In the genomic region with DNA sequence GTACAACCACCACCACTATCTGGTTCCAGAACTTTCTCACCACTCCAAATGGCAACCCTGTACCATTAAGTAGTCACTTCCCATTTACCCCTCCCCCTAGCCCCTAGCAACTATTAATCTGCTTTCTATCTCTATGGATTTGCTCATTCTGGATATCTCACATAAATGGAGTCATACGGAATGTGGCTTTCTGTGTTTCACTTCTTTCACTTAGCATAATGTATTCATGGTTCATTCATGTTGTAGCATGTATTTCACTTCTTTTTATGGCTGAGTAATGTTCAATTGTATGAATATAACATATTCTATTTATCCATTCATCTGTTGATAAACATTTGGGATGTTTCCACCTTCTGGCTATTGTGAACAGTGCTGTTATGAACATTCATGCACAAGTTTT, we compare ENCODE assay signal across 28 cellular contexts.
"Had no signal": no experiment of that assay in that cellular context is flagged by ENCODE, and none has a peak within 500 bp of the region (broad histone marks: within the 10 kb centered on the region; RNA-seq: fewer than 3 reads in every experiment).

No MANE protein-coding gene starts in this region.

- H3K4me3 ChIP-seq: colonic mucosa, esophagus squamous epithelium, lower lobe of right lung, smooth muscle cell, suprapubic skin, upper lobe of left lung had no signal

- H3K27ac ChIP-seq: colonic mucosa, esophagus squamous epithelium, lower lobe of right lung, neutrophil, parathyroid adenoma, suprapubic skin, upper lobe of left lung had no signal

- H3K9me3 Mint-ChIP-seq: dendritic cell treated with granulocyte-macrophage colony-stimulating factor and Interleukin-4, amounts not matched to agents 40 ng/mL and 50 ng/mL, for 4 days; endodermal cell; immature natural killer cell; memory B cell; natural killer cell; neural crest cell; stimulated activated naive CD8-positive, alpha-beta T cell treated with anti-CD3 and anti-CD28 coated beads, Interleukin-15, amount 100 ng/mL, for 72 hours had no signal

- H3K4me1 ChIP-seq: colonic mucosa, lower lobe of right lung, parathyroid adenoma, suprapubic skin had no signal

- H3K27ac Mint-ChIP-seq: dendritic cell treated with granulocyte-macrophage colony-stimulating factor and Interleukin-4, amounts not matched to agents 40 ng/mL and 50 ng/mL, for 4 days; endodermal cell; memory B cell; natural killer cell; progenitor cell of endocrine pancreas; stimulated activated naive CD8-positive, alpha-beta T cell treated with anti-CD3 and anti-CD28 coated beads, Interleukin-15, amount 100 ng/mL, for 72 hours had no signal

- FAIRE-seq: urothelium cell line had no signal

- ATAC-seq: left ventricle myocardium superior; lower lobe of right lung; natural killer cell; sciatic nerve; stimulated activated naive CD8-positive, alpha-beta T cell treated with anti-CD3 and anti-CD28 coated beads, Interleukin-15, amount 100 ng/mL, for 72 hours had no signal

- H3K36me3 Mint-ChIP-seq: immature natural killer cell, natural killer cell had no signal

- H3K4me2 ChIP-seq: smooth muscle cell had no signal

- H3K9me3 ChIP-seq: colonic mucosa, esophagus squamous epithelium, lower lobe of right lung, neutrophil, suprapubic skin, upper lobe of left lung had no signal

- H3K27me3 Mint-ChIP-seq: dendritic cell treated with granulocyte-macrophage colony-stimulating factor and Interleukin-4, amounts not matched to agents 40 ng/mL and 50 ng/mL, for 4 days; memory B cell; progenitor cell of endocrine pancreas; stimulated activated naive CD8-positive, alpha-beta T cell treated with anti-CD3 and anti-CD28 coated beads, Interleukin-15, amount 100 ng/mL, for 72 hours had no signal

- DNase-seq: colonic mucosa; effector CD8-positive, alpha-beta T cell; endodermal cell; erythroblast; esophagus squamous epithelium; hypothalamus; immature natural killer cell; islet precursor cell; left ventricle myocardium superior; lower lobe of right lung; natural killer cell; stimulated activated CD4-positive, alpha-beta T cell treated with anti-CD3 and anti-CD28 coated beads, Interleukin-12 subunit alpha, Interleukin-12 subunit beta, amount 100 ng/mL, for 4 hours; stimulated activated CD4-positive, alpha-beta T cell treated with anti-CD3 and anti-CD28 coated beads, Interleukin-1b, Interleukin-23, amount 100 ng/mL, for 48 hours; stimulated activated CD4-positive, alpha-beta T cell treated with anti-CD3 and anti-CD28 coated beads, Interleukin-4, amount 100 ng/mL, for 1 hour; stimulated activated CD8-positive, alpha-beta memory T cell treated with anti-CD3 and anti-CD28 coated beads, Interleukin-4, amount 100 ng/mL, for 48 hours; stimulated activated naive CD4-positive, alpha-beta T cell; stimulated activated naive CD8-positive, alpha-beta T cell treated with anti-CD3 and anti-CD28 coated beads, Interleukin-15, amount 100 ng/mL, for 72 hours; upper lobe of left lung had no signal

- H3K4me3 Mint-ChIP-seq: dendritic cell treated with granulocyte-macrophage colony-stimulating factor and Interleukin-4, amounts not matched to agents 40 ng/mL and 50 ng/mL, for 4 days; endodermal cell; immature natural killer cell; memory B cell; natural killer cell; neural crest cell; stimulated activated naive CD8-positive, alpha-beta T cell treated with anti-CD3 and anti-CD28 coated beads, Interleukin-15, amount 100 ng/mL, for 72 hours had no signal
